11 cellular contexts compared by ENCODE assay signal in genomic region chr18:35378206-35378795, GRCh38. TPM values are rescaled to one million over a fixed set of nuclear protein-coding genes. Genes with fewer than 3 reads are reported as not detected.
DNase-seq lines count a peak whose midpoint lies in the region; ATAC-seq and TF ChIP-seq lines count a peak whose summit lies in the region.
"Had no signal": no experiment of that assay in that cellular context is flagged by ENCODE, and none has a peak within 500 bp of the region (broad histone marks: within the 10 kb centered on the region; RNA-seq: fewer than 3 reads in every experiment).

No MANE protein-coding gene starts in this region.

- no peaks in the 10 kb centered on the region for H3K36me3 Mint-ChIP-seq in naive thymus-derived CD8-positive, alpha-beta T cell

- dilution Hi-C loops in mammary epithelial cell (cut with HindIII; ENCODE audit: low sequenced_read_pairs): no loop called here

- DNase-seq in HCEC 1CT (peak; percentile 14), mammary epithelial cell (peak; percentile 37), NCI-H82 (lab: John Stamatoyannopoulos, UW) (no peak)
- no peak for DNase-seq in naive thymus-derived CD8-positive, alpha-beta T cell
- DNase-seq: NCI-H2171; stimulated activated naive CD8-positive, alpha-beta T cell treated with anti-CD3 and anti-CD28 coated beads, Interleukin-15, amount 100 ng/mL, for 72 hours had no signal

- WGBS in mammary epithelial cell (ENCODE audit: low coverage, missing lambda C conversion rate): 15% methylated on average over 9 of the region's 9 CpGs

- peak overlapping the region in 3 of 10 donors; percentile 8 to 38 (median 20) for H3K27ac Mint-ChIP-seq in naive thymus-derived CD8-positive, alpha-beta T cell

- H3K4me3 Mint-ChIP-seq in naive thymus-derived CD8-positive, alpha-beta T cell: peak overlapping the region in 7 of 10 donors; percentile 9 to 79 (median 29)

- no peak overlapping the region for H3K9ac ChIP-seq in BLaER1 treated with 17β-estradiol and CSF1 and Interleukin-3, amounts not matched to agents 10 nM and 100 nM
- H3K9ac ChIP-seq in mammary epithelial cell (ENCODE audit: insufficient read depth, low read length): no peak overlapping the region

- H3K36me3 ChIP-seq in BLaER1 treated with 17β-estradiol and CSF1 and Interleukin-3, amounts not matched to agents 10 nM and 100 nM: no peaks in the 10 kb centered on the region
- H3K36me3 ChIP-seq in mammary epithelial cell (ENCODE audit: insufficient read depth, low read length): no peaks in the 10 kb centered on the region

- BruUV-seq in mammary epithelial cell (replicated peaks; lab: Mats Ljungman, UMichigan): no TSS peak

- H3K9me3 Mint-ChIP-seq in naive thymus-derived CD8-positive, alpha-beta T cell: no peaks in the 10 kb centered on the region

- peaks cover 0 to 12% (median 0%) of the 10 kb centered on the region in 11 experiments; a peak in 5 of 22 replicates for H3K9me3 ChIP-seq in BLaER1 treated with 17β-estradiol and CSF1 and Interleukin-3, amounts not matched to agents 10 nM and 100 nM (replicated peaks in 1 of 11)
- no peaks in the 10 kb centered on the region for H3K9me3 ChIP-seq in mammary epithelial cell (replicated peaks; ENCODE audit: insufficient read depth, low read length)

- no peaks in the 10 kb centered on the region for H4K20me1 ChIP-seq in BLaER1 treated with 17β-estradiol and CSF1 and Interleukin-3, amounts not matched to agents 10 nM and 100 nM
- H4K20me1 ChIP-seq in mammary epithelial cell (ENCODE audit: insufficient read depth, low read length): no peaks in the 10 kb centered on the region

- no peaks in the 10 kb centered on the region for H3K27me3 Mint-ChIP-seq in naive thymus-derived CD8-positive, alpha-beta T cell

- H2AFZ ChIP-seq in mammary epithelial cell (ENCODE audit: low read depth, low read length): peak overlapping the region; percentile 30

- peaks cover 0 to 14% (median 10%) of the 10 kb centered on the region in 11 experiments; a peak in 17 of 22 replicates for H3K27me3 ChIP-seq in BLaER1 treated with 17β-estradiol and CSF1 and Interleukin-3, amounts not matched to agents 10 nM and 100 nM
- peaks cover 3% of the 10 kb centered on the region for H3K27me3 ChIP-seq in mammary epithelial cell (ENCODE audit: insufficient read depth, low read length)

- no peaks in the 10 kb centered on the region for H3K79me2 ChIP-seq in mammary epithelial cell (ENCODE audit: insufficient read depth, low read length)

- in situ Hi-C loops in mammary epithelial cell (cut with MboI; ENCODE audit: low sequenced_read_pairs in 2 of 2): loop anchor here in 1 of 2 donors (25.0 kb wide), 1 partner anchor 359 kb away; no protein-coding TSS in a partner anchor

- H3K27ac ChIP-seq in BLaER1 treated with 17β-estradiol and CSF1 and Interleukin-3, amounts not matched to agents 10 nM and 100 nM: no peak overlapping the region
- H3K27ac ChIP-seq in mammary epithelial cell (ENCODE audit: insufficient read depth, low read depth, low read length): no peak overlapping the region
- H3K27ac ChIP-seq: SK-N-MC had no signal

- intact Hi-C loops in mammary epithelial cell (cut with micrococcal nuclease): no loop called here

- no peak for TF ChIP-seq CTCF in mammary epithelial cell (conservative IDR thresholded peaks at IDR 0.05 in 1 of 2, IDR thresholded peaks at IDR 0.05 in 1 of 2; ENCODE audit: extremely low read depth in 1 of 2, insufficient read depth in 1 of 2, low read depth in 1 of 2, low read length in 2 of 2)

- POLR2A ChIA-PET in naive thymus-derived CD8-positive, alpha-beta T cell (lab: Charles Lee): no interaction called here

- peaks cover 0 to 26% (median 16%) of the 10 kb centered on the region in 10 experiments; a peak in 15 of 20 replicates for H3K4me1 ChIP-seq in BLaER1 treated with 17β-estradiol and CSF1 and Interleukin-3, amounts not matched to agents 10 nM and 100 nM
- peaks cover 12% of the 10 kb centered on the region for H3K4me1 ChIP-seq in mammary epithelial cell (ENCODE audit: insufficient read depth, low read length)

- no peak for ATAC-seq in naive thymus-derived CD8-positive, alpha-beta T cell
- no peak for ATAC-seq in GM21447 (IDR thresholded peaks at IDR 0.05; ENCODE audit: unreplicated experiment)
- no peak for ATAC-seq in HG02938 (IDR thresholded peaks at IDR 0.05; ENCODE audit: unreplicated experiment)
- ATAC-seq in HG02642 (IDR thresholded peaks at IDR 0.05; ENCODE audit: poor library complexity, unreplicated experiment): no peak
- ATAC-seq: stimulated activated naive CD8-positive, alpha-beta T cell treated with anti-CD3 and anti-CD28 coated beads, Interleukin-15, amount 100 ng/mL, for 72 hours had no signal

- CTCF ChIA-PET in mammary epithelial cell (lab: Charles Lee; ENCODE audit: low non-redundant PET): no interaction called here

- H3K4me3 ChIP-seq in BLaER1 treated with 17β-estradiol and CSF1 and Interleukin-3, amounts not matched to agents 10 nM and 100 nM: no peak overlapping the region
- H3K4me3 ChIP-seq in mammary epithelial cell (replicated peaks in 1 of 3; ENCODE audit: insufficient read depth in 1 of 3, low read depth in 2 of 3, low read length in 3 of 3): no peak overlapping the region

- peaks cover 5 to 13% (median 9%) of the 10 kb centered on the region in 4 donors for H3K4me1 Mint-ChIP-seq in naive thymus-derived CD8-positive, alpha-beta T cell

- H3K4me2 ChIP-seq in BLaER1 treated with 17β-estradiol and CSF1 and Interleukin-3, amounts not matched to agents 10 nM and 100 nM: peak overlapping the region in 6 of 11 experiments; percentile 89 to 97 (median 94); a peak in 5 of 22 replicates
- H3K4me2 ChIP-seq in mammary epithelial cell (ENCODE audit: insufficient read depth, low read depth, low read length): peak overlapping the region; percentile 29

RNA-seq across cellular contexts. Expression of gene ZNF396, which starts 1.2 kb away (rescaled TPM):
- total RNA-seq in mammary epithelial cell: under 1 TPM; 0.12 to 0.50 TPM
- polyA plus RNA-seq in mammary epithelial cell: 0.09 TPM
- polyA minus RNA-seq in mammary epithelial cell: not detected
- 1 to 10 TPM; 5.3 to 7.3 TPM for total RNA-seq in naive thymus-derived CD8-positive, alpha-beta T cell
- 1 to 10 TPM in 2 of 3 donors, under 1 TPM in 1; 0.21 to 1.9 (median 1.7) TPM for polyA plus RNA-seq in naive thymus-derived CD8-positive, alpha-beta T cell

RNA-seq across cellular contexts. Expression of gene ZNF24, which starts 34.1 kb away (rescaled TPM):
- total RNA-seq in mammary epithelial cell: 10 to 100 TPM; 32.8 to 36.3 TPM
- 9.8 TPM for polyA plus RNA-seq in mammary epithelial cell
- 57.2 TPM for polyA minus RNA-seq in mammary epithelial cell
- total RNA-seq in naive thymus-derived CD8-positive, alpha-beta T cell: 100 to 1,000 TPM; 103 to 109 TPM
- polyA plus RNA-seq in naive thymus-derived CD8-positive, alpha-beta T cell: 10 to 100 TPM; 78.0 to 92.9 (median 90.2) TPM

Comparison
In these comparisons a context has a peak if more than half of its experiments do, and no peak if none do; other contexts are left out.
1. DNase-seq: peak in HCEC 1CT (single experiment) and mammary epithelial cell (single experiment); none in naive thymus-derived CD8-positive, alpha-beta T cell (0 of 10) and NCI-H82 (single experiment).
2. RNA of gene ZNF396, which starts 1.2 kb away (total RNA-seq): 5.3 to 7.3 TPM in naive thymus-derived CD8-positive, alpha-beta T cell; 0.12 to 0.50 TPM in mammary epithelial cell; every median in the first group is over 4 times any median in the second.